Comparison of ENCODE assay signal across 8 cellular contexts in the genomic region with DNA sequence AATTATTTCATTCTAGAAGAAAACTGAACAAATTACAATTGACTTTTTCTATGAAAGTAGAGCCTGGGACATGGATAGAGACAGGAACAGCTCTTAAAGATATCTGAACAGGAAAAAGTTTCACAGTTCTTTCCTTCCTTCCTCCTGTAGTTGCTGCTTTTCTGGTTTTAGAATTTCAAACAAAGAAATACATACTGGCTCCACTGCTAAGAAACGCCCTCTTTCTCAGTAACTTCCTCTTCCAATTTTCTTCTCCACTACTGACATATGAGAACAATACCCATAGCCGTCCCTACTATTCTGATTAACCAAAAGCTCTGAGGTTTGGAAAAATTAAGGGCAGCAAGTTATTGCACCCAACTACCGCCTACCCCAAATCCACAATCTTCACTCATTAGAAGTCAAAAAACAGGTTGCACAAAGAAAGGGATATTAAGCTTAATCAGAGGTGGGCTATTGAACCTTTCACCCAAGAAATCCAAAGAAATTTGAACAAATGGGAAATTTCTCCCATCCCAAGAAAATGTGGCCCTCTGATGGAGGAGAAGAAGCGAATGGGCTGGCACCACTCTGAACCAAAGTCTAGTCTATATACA. TPM values are rescaled to one million over a fixed set of nuclear protein-coding genes. Genes with fewer than 3 reads are reported as not detected.
DNase-seq lines count a peak whose midpoint lies in the region; ATAC-seq and TF ChIP-seq lines count a peak whose summit lies in the region.

No MANE protein-coding gene starts in this region.

- H3K4me1 Mint-ChIP-seq in GM23338 = peaks cover 33% of the 10 kb centered on the region

- H4K8ac ChIP-seq in trophoblast cell (ENCODE audit: low read depth, low read length) = no peak overlapping the region

- H4K12ac ChIP-seq in trophoblast cell (ENCODE audit: low read depth, low read length) = no peak overlapping the region

- H2AK5ac ChIP-seq in trophoblast cell (ENCODE audit: low read length) = no peak overlapping the region

- no peak overlapping the region for H3K27ac Mint-ChIP-seq in GM23338

- no peak overlapping the region for H3K14ac ChIP-seq in trophoblast cell (ENCODE audit: low read length)

- no peak overlapping the region for H3K9ac ChIP-seq in trophoblast cell (ENCODE audit: low read length)

- H4K91ac ChIP-seq in trophoblast cell (ENCODE audit: low read depth, low read length) = no peak overlapping the region

- no peak overlapping the region for H3K27ac ChIP-seq in GM23338 (ENCODE audit: low read depth)
- peak overlapping the region; percentile 14 for H3K27ac ChIP-seq in trophoblast cell (ENCODE audit: low read depth, low read length)

- H3K79me1 ChIP-seq in trophoblast cell (ENCODE audit: low read length) = peaks cover 7% of the 10 kb centered on the region

- H3K4me3 Mint-ChIP-seq in GM23338 = peak overlapping the region; percentile 88

- no CpG with 5 or more reads among the region's 4 CpGs for whole genome bisulfite sequencing in trophoblast cell (ENCODE audit: extremely low coverage, insufficient coverage, insufficient read length)

- no peak for DNase-seq in GM23338 (ENCODE audit: low spot score)
- DNase-seq in RPMI7951 (ENCODE audit: low read depth) = peak; percentile 13
- peak; percentile 35 for DNase-seq in epithelial cell of esophagus (ENCODE audit: low read depth)
- DNase-seq in trophoblast cell = peak in 1 of 2 donors; percentile 21
- DNase-seq in germinal center (ENCODE audit: low spot score) = no peak
- no peak for DNase-seq in AG08396 (ENCODE audit: low spot score)
- no peak for DNase-seq in mucosa of gallbladder (ENCODE audit: low spot score)

- no peaks in the 10 kb centered on the region for H3K9me3 Mint-ChIP-seq in GM23338

- 0 out of 2 replicates have a peak, but pooled peaks cover 4% of the 10 kb centered on the region for H4K20me1 ChIP-seq in GM23338 (replicated peaks; ENCODE audit: insufficient read depth)

- H3F3A ChIP-seq in GM23338 (replicated peaks; ENCODE audit: low read depth) = peaks cover 10% of the 10 kb centered on the region

- no peak for TF ChIP-seq CTCF in GM23338 (conservative IDR thresholded peaks at IDR 0.05; ENCODE audit: low read depth in 2 of 2)
- no peak for TF ChIP-seq CTCF in epithelial cell of esophagus (IDR thresholded peaks at IDR 0.05; ENCODE audit: insufficient read depth, low read depth, low read length, missing control alignments)

- H3K23ac ChIP-seq in trophoblast cell (ENCODE audit: low read length) = no peak overlapping the region

- H3K18ac ChIP-seq in trophoblast cell (ENCODE audit: low read length) = no peak overlapping the region

- no peak overlapping the region for H3K4ac ChIP-seq in trophoblast cell (ENCODE audit: low read depth, low read length)

- ATAC-seq in GM23338 = no peak
- no peak for ATAC-seq in HG03175 (IDR thresholded peaks at IDR 0.05; ENCODE audit: unreplicated experiment)

- H3K36me3 ChIP-seq in GM23338 (ENCODE audit: insufficient read depth) (no peaks in the 10 kb centered on the region), trophoblast cell (ENCODE audit: control insufficient read depth in 1 of 2, insufficient read depth in 2 of 2, low read length in 2 of 2) (no peaks in the 10 kb centered on the region)

- H3K9me2 ChIP-seq in GM23338 (ENCODE audit: insufficient read depth) = no peaks in the 10 kb centered on the region

- H3K4me3 ChIP-seq in GM23338 (peak overlapping the region; percentile 87), epithelial cell of esophagus (ENCODE audit: low read length) (peak overlapping the region; percentile 100), trophoblast cell (ENCODE audit: low read depth, low read length) (no peak overlapping the region)

- peak overlapping the region; percentile 93 for H3K4me2 ChIP-seq in GM23338
- H3K4me2 ChIP-seq in trophoblast cell (ENCODE audit: low read length) = peak overlapping the region; percentile 48

- H3K27me3 ChIP-seq in GM23338 (ENCODE audit: insufficient read depth) (no peaks in the 10 kb centered on the region), trophoblast cell (ENCODE audit: insufficient read depth, low read length) (no peaks in the 10 kb centered on the region)

- H2BK12ac ChIP-seq in trophoblast cell (ENCODE audit: low read length) = no peak overlapping the region

- peaks cover 13% of the 10 kb centered on the region for H3K4me1 ChIP-seq in GM23338 (ENCODE audit: insufficient read depth)
- H3K4me1 ChIP-seq in trophoblast cell (ENCODE audit: control insufficient read depth in 1 of 2, insufficient read depth in 2 of 2, low read length in 2 of 2) = peaks cover 0 to 9% of the 10 kb centered on the region in 2 experiments

- no peaks in the 10 kb centered on the region for H3K9me3 ChIP-seq in trophoblast cell (ENCODE audit: insufficient read depth, low read depth, low read length)

- H2AFZ ChIP-seq in GM23338 (no peak overlapping the region), trophoblast cell (ENCODE audit: insufficient read depth, low read length, poor library complexity) (no peak overlapping the region)

- H3K36me3 Mint-ChIP-seq in GM23338 (ENCODE audit: low read depth) = peaks cover 2% of the 10 kb centered on the region; the same call in 1 of the 3 replicates

- H2BK120ac ChIP-seq in trophoblast cell (ENCODE audit: insufficient read depth, low read length, poor library complexity) = no peak overlapping the region

- H3K79me2 ChIP-seq in GM23338 (replicated peaks; ENCODE audit: insufficient read depth) (peaks cover 64% of the 10 kb centered on the region), trophoblast cell (ENCODE audit: control insufficient read depth, insufficient read depth, low read length, poor library complexity) (peaks cover 12% of the 10 kb centered on the region)

- H3K27me3 Mint-ChIP-seq in GM23338 (ENCODE audit: insufficient read depth, low read depth, poor library complexity) = peaks cover 10% of the 10 kb centered on the region

- no peak overlapping the region for H2BK5ac ChIP-seq in trophoblast cell (ENCODE audit: low read depth, low read length, poor library complexity)

TF ChIP-seq in GM23338, 12 proteins besides CTCF, POLR2A, EP300 and RAD21 (continues in another document):
- TF ChIP-seq NANOG (IDR thresholded peaks at IDR 0.05; ENCODE audit: borderline replicate concordance) (no peak), CREB1 (CRISPR knock-in tag; IDR thresholded peaks at IDR 0.05; ENCODE audit: low read depth) (no peak), EZH2 (IDR thresholded peaks at IDR 0.05; ENCODE audit: low read depth, unreplicated experiment) (no peak)
- TF ChIP-seq, protein P1, sequence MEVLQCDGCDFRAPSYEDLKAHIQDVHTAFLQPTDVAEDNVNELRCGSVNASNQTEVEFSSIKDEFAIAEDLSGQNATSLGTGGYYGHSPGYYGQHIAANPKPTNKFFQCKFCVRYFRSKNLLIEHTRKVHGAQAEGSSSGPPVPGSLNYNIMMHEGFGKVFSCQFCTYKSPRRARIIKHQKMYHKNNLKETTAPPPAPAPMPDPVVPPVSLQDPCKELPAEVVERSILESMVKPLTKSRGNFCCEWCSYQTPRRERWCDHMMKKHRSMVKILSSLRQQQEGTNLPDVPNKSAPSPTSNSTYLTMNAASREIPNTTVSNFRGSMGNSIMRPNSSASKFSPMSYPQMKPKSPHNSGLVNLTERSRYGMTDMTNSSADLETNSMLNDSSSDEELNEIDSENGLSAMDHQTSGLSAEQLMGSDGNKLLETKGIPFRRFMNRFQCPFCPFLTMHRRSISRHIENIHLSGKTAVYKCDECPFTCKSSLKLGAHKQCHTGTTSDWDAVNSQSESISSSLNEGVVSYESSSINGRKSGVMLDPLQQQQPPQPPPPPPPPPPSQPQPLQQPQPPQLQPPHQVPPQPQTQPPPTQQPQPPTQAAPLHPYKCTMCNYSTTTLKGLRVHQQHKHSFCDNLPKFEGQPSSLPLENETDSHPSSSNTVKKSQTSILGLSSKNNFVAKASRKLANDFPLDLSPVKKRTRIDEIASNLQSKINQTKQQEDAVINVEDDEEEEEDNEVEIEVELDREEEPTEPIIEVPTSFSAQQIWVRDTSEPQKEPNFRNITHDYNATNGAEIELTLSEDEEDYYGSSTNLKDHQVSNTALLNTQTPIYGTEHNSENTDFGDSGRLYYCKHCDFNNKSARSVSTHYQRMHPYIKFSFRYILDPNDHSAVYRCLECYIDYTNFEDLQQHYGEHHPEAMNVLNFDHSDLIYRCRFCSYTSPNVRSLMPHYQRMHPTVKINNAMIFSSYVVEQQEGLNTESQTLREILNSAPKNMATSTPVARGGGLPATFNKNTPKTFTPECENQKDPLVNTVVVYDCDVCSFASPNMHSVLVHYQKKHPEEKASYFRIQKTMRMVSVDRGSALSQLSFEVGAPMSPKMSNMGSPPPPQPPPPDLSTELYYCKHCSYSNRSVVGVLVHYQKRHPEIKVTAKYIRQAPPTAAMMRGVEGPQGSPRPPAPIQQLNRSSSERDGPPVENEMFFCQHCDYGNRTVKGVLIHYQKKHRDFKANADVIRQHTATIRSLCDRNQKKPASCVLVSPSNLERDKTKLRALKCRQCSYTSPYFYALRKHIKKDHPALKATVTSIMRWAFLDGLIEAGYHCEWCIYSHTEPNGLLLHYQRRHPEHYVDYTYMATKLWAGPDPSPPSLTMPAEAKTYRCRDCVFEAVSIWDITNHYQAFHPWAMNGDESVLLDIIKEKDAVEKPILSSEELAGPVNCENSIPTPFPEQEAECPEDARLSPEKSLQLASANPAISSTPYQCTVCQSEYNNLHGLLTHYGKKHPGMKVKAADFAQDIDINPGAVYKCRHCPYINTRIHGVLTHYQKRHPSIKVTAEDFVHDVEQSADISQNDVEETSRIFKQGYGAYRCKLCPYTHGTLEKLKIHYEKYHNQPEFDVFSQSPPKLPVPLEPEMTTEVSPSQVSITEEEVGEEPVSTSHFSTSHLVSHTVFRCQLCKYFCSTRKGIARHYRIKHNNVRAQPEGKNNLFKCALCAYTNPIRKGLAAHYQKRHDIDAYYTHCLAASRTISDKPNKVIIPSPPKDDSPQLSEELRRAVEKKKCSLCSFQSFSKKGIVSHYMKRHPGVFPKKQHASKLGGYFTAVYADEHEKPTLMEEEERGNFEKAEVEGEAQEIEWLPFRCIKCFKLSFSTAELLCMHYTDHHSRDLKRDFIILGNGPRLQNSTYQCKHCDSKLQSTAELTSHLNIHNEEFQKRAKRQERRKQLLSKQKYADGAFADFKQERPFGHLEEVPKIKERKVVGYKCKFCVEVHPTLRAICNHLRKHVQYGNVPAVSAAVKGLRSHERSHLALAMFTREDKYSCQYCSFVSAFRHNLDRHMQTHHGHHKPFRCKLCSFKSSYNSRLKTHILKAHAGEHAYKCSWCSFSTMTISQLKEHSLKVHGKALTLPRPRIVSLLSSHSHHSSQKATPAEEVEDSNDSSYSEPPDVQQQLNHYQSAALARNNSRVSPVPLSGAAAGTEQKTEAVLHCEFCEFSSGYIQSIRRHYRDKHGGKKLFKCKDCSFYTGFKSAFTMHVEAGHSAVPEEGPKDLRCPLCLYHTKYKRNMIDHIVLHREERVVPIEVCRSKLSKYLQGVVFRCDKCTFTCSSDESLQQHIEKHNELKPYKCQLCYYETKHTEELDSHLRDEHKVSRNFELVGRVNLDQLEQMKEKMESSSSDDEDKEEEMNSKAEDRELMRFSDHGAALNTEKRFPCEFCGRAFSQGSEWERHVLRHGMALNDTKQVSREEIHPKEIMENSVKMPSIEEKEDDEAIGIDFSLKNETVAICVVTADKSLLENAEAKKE (CRISPR knock-in tag; IDR thresholded peaks at IDR 0.05) = no peak

RNA-seq across cellular contexts. Expression of a gene that starts 1.9 kb away (rescaled TPM):
- total RNA-seq in GM23338 (2014; rRNA removed; shearing (Covaris generic)) = 37.2 and 40.9 TPM in 2 replicates
- polyA plus RNA-seq in GM23338 (2016; fragmentation: Nextera tagmentation; extraction: Ambion mirVana) = 89.5 and 95.6 TPM in 2 replicates
- 15.1 and 16.3 TPM in 2 replicates for total RNA-seq in RPMI7951 (2014; rRNA removed; shearing (Covaris generic))
- polyA plus RNA-seq in trophoblast cell (2013) = 54.5 and 57.3 TPM in 2 replicates
- total RNA-seq in mucosa of gallbladder = 124 TPM

Comparison
In these comparisons a context has a peak if more than half of its experiments do, and no peak if none do; other contexts are left out.
1. DNase-seq: peak in RPMI7951 (single experiment) and epithelial cell of esophagus (single experiment); none in GM23338 (single experiment), germinal center (single experiment), AG08396 (single experiment) and mucosa of gallbladder (single experiment).